In genomic region chr3:131705558-131706051, GRCh38 we compare ENCODE assay signal across 12 cellular contexts.
DNase-seq lines count a peak whose midpoint lies in the region; ATAC-seq and TF ChIP-seq lines count a peak whose summit lies in the region.
"Had no signal": no experiment of that assay in that cellular context is flagged by ENCODE, and none has a peak within 500 bp of the region (broad histone marks: within the 10 kb centered on the region; RNA-seq: fewer than 3 reads in every experiment).

No MANE protein-coding gene starts in this region.

- POLR2A ChIA-PET in GM10248 (lab: Yijun Ruan, JAX): no interaction called here

- DNase-seq in HK-2 (ENCODE audit: unreplicated experiment) (peak; percentile 19), glomerular visceral epithelial cell (ENCODE audit: extremely low spot score) (peak; percentile 17), GM10248 (ENCODE audit: extremely low spot score) (no peak), globus pallidus (ENCODE audit: low spot score) (no peak), NCI-H2029 (lab: John Stamatoyannopoulos, UW) (no peak)
- no peak for DNase-seq in stimulated activated CD8-positive, alpha-beta memory T cell treated with anti-CD3 and anti-CD28 coated beads, Interleukin-4, amount 100 ng/mL, for 48 hours
- DNase-seq: aorta, MG63, retina, substantia nigra had no signal

- ATAC-seq in GM18909 (IDR thresholded peaks at IDR 0.05; ENCODE audit: poor library complexity, unreplicated experiment) (peak; percentile 87), HG02588 (IDR thresholded peaks at IDR 0.05; ENCODE audit: unreplicated experiment) (peak; percentile 85)

- no peak for TF ChIP-seq CTCF in GM10248 (IDR thresholded peaks at IDR 0.05; ENCODE audit: control extremely low read depth, extremely low read depth, low read depth, missing control alignments)

- CTCF ChIA-PET in GM10248 (lab: Yijun Ruan, JAX): interaction anchor here (0.7 to 1.9 kb wide), 6 partner anchors 9 to 155 kb away, joined by 3 to 5 read pairs (median 3); no protein-coding TSS in a partner anchor

Comparison
In these comparisons a context has a peak if more than half of its experiments do, and no peak if none do; other contexts are left out.
1. DNase-seq: peak in HK-2 (single experiment) and glomerular visceral epithelial cell (single experiment); none in GM10248 (single experiment), globus pallidus (single experiment), stimulated activated CD8-positive, alpha-beta memory T cell treated with anti-CD3 and anti-CD28 coated beads, Interleukin-4, amount 100 ng/mL, for 48 hours (single experiment) and NCI-H2029 (single experiment).